ENCODE assay signal across 1 cellular context in genomic region chr5:82971034-82971776, GRCh38.
A peak's percentile ranks its signal among the peaks of the same experiment; 100 is the strongest.
TF ChIP-seq lines count a peak whose summit lies in the region.

No MANE protein-coding gene starts in this region.

TF ChIP-seq in HepG2, 621 proteins besides CTCF, POLR2A, EP300 and RAD21:
- TF ChIP-seq MAFF (IDR thresholded peaks at IDR 0.05; ENCODE audit: low read depth, low read length) (peak; percentile 97), MAFK (conservative IDR thresholded peaks at IDR 0.05 in 1 of 2, IDR thresholded peaks at IDR 0.05 in 1 of 2; ENCODE audit: low read length in 2 of 2) (peak; percentile 95 to 97)
TF ChIP-seq in HepG2: peak in this region for 2; not testable (repeated sequence) for 619.
